8 cellular contexts compared by ENCODE assay signal in genomic region chr5:172641359-172642045, GRCh38. TPM values are rescaled to one million over a fixed set of nuclear protein-coding genes. Genes with fewer than 3 reads are reported as not detected.
DNase-seq lines count a peak whose midpoint lies in the region; ATAC-seq, FAIRE-seq and TF ChIP-seq lines count a peak whose summit lies in the region.

No MANE protein-coding gene starts in this region.

- intact Hi-C loops in lower lobe of right lung (cut with DNase I) = no loop called here

- peaks cover 43% of the 10 kb centered on the region for H3K4me1 ChIP-seq in lower lobe of right lung
- no peaks in the 10 kb centered on the region for H3K4me1 ChIP-seq in urinary bladder (ENCODE audit: insufficient read depth)

- H3K36me3 ChIP-seq in bronchial epithelial cell (ENCODE audit: control insufficient read depth, insufficient read depth, low read length) = no peaks in the 10 kb centered on the region
- H3K36me3 ChIP-seq in lower lobe of right lung = peaks cover 9% of the 10 kb centered on the region
- H3K36me3 ChIP-seq in urinary bladder (ENCODE audit: insufficient read depth) = no peaks in the 10 kb centered on the region

- H3K27ac ChIP-seq in lower lobe of right lung = peak overlapping the region; percentile 89
- peak overlapping the region; percentile 60 for H3K27ac ChIP-seq in urinary bladder (ENCODE audit: low read depth)

- peak; percentile 13 for TF ChIP-seq CTCF in bronchial epithelial cell (IDR thresholded peaks at IDR 0.05; ENCODE audit: insufficient read depth, low read length, severe bottlenecking)
- TF ChIP-seq CTCF in lower lobe of right lung (IDR thresholded peaks at IDR 0.05) = peak; percentile 27

- no peaks in the 10 kb centered on the region for H3K9me3 ChIP-seq in lower lobe of right lung

- peak; percentile 23 for ATAC-seq in GM18868 (IDR thresholded peaks at IDR 0.05; ENCODE audit: unreplicated experiment)
- peak; percentile 3 to 53 for ATAC-seq in lower lobe of right lung
- no peak for ATAC-seq in HG02938 (IDR thresholded peaks at IDR 0.05; ENCODE audit: unreplicated experiment)

- FAIRE-seq in bronchial epithelial cell (lab: Jason Lieb, UNC) = no peak

- H3K27me3 ChIP-seq in bronchial epithelial cell (ENCODE audit: control insufficient read depth, insufficient read depth, low read length) (no peaks in the 10 kb centered on the region), lower lobe of right lung (ENCODE audit: low read depth) (peaks cover 21% of the 10 kb centered on the region)

- H3K4me3 ChIP-seq in bronchial epithelial cell (ENCODE audit: low read depth, low read length) = peak overlapping the region; percentile 63
- peak overlapping the region; percentile 85 for H3K4me3 ChIP-seq in lower lobe of right lung
- H3K4me3 ChIP-seq in urinary bladder (ENCODE audit: low read depth, low read length) = peak overlapping the region; percentile 72

- peak; percentile 66 for DNase-seq in HuH-7.5 (ENCODE audit: low spot score)
- DNase-seq in bronchial epithelial cell (ENCODE audit: low read depth) = no peak
- DNase-seq in lower lobe of right lung = no peak
- no peak for DNase-seq in NCI-H2029 treated with DMSO at 0.1 percent for 48 hours (lab: John Stamatoyannopoulos, UW)
- DNase-seq in 8988T = no peak

- WGBS in urinary bladder = under 1% methylated on average over 72 of the region's 72 CpGs

RNA-seq across cellular contexts. Expression of gene NEURL1B, which starts 0.4 kb away (rescaled TPM):
- 4.7 and 6.4 TPM in 2 replicates for total RNA-seq in bronchial epithelial cell
- total RNA-seq in lower lobe of right lung = 24.8 TPM
- total RNA-seq in urinary bladder = 52.4 TPM
- polyA plus RNA-seq in urinary bladder = 51.9 TPM
